Comparison of ENCODE assay signal across 8 cellular contexts in genomic region chr3:15427182-15427880, GRCh38. TPM values are rescaled to one million over a fixed set of nuclear protein-coding genes. Genes with fewer than 3 reads are reported as not detected.
DNase-seq lines count a peak whose midpoint lies in the region; TF ChIP-seq lines count a peak whose summit lies in the region.

Gene EAF1, plus strand, starts transcription at chr3:15427598. Its CDS starts 182 bp downstream, at chr3:15427780.
Gene METTL6, minus strand, starts transcription at chr3:15427544. Its CDS starts 1,033 bp downstream, at chr3:15426511.

- peak within 1 kb of the TSS; percentile 89 to 97 (median 94) for H3K27ac Mint-ChIP-seq in CD8-positive, alpha-beta memory T cell

- no peaks in the 10 kb centered on the region for H3K27me3 Mint-ChIP-seq in CD8-positive, alpha-beta memory T cell

- peaks cover 14% of the 10 kb centered on the region; the same call in 1 of the 2 replicates for H4K20me1 ChIP-seq in OCI-LY7 (ENCODE audit: insufficient read depth, low read length)

- no TSS peak for BruUV-seq in OCI-LY7 (replicated peaks; lab: Mats Ljungman, UMichigan)

- POLR2A ChIA-PET in CD8-positive, alpha-beta memory T cell (lab: Charles Lee), result interaction anchor here (0.6 to 0.9 kb wide), 5 partner anchors 21 to 329 kb away, joined by 3 read pairs; partner anchors contain the start of gene CAPN7
- POLR2A ChIA-PET in OCI-LY7 (lab: Charles Lee), result interaction anchor here (0.5 to 1.4 kb wide), 2 partner anchors 22 to 180 kb away, joined by 3 read pairs; no protein-coding TSS in a partner anchor

- TF ChIP-seq CTCF in GM20000 (IDR thresholded peaks at IDR 0.05; ENCODE audit: extremely low read depth, missing control alignments) (no peak), OCI-LY7 (conservative IDR thresholded peaks at IDR 0.05; ENCODE audit: low read length) (peak; percentile 36)

- H3K4me1 Mint-ChIP-seq in CD8-positive, alpha-beta memory T cell, result peaks cover 64 to 78% (median 73%) of the 10 kb centered on the region in 3 donors

- intact Hi-C loops in OCI-LY7 (cut with micrococcal nuclease; ENCODE audit: unreplicated experiment), result loop anchor here (2.0 kb wide), 1 partner anchor 173 kb away; the partner anchor contains the start of genes BTD and HACL1

- no peaks in the 10 kb centered on the region for H3K9me3 Mint-ChIP-seq in CD8-positive, alpha-beta memory T cell

- peak within 1 kb of the TSS; percentile 82 for H3K27ac ChIP-seq in CD8-positive, alpha-beta memory T cell (ENCODE audit: low read depth, low read length)
- H3K27ac ChIP-seq in OCI-LY7 (ENCODE audit: low read depth, low read length, poor library complexity, severe bottlenecking), result peak within 1 kb of the TSS; percentile 60
- H3K27ac ChIP-seq in epithelial cell of prostate, result peak within 1 kb of the TSS; percentile 61

- H2AFZ ChIP-seq in OCI-LY7 (ENCODE audit: low read length), result peak within 1 kb of the TSS; percentile 85

- CTCF ChIA-PET in CD8-positive, alpha-beta memory T cell (lab: Charles Lee), result no interaction called here
- CTCF ChIA-PET in OCI-LY7 (lab: Charles Lee; ENCODE audit: unreplicated experiment), result no interaction called here

- H3K4me3 ChIP-seq in CD8-positive, alpha-beta memory T cell (ENCODE audit: low read length), result peak within 1 kb of the TSS; percentile 96
- peak within 1 kb of the TSS; percentile 96 for H3K4me3 ChIP-seq in OCI-LY7 (ENCODE audit: low read depth, low read length, poor library complexity, severe bottlenecking)

- H3K9me3 ChIP-seq in CD8-positive, alpha-beta memory T cell (ENCODE audit: low read length), result no peaks in the 10 kb centered on the region
- peaks cover 5% of the 10 kb centered on the region; the same call in 1 of the 2 replicates for H3K9me3 ChIP-seq in OCI-LY7 (ENCODE audit: low read length)

- peaks cover 35% of the 10 kb centered on the region for H3K4me1 ChIP-seq in CD8-positive, alpha-beta memory T cell (ENCODE audit: insufficient read depth, low read length)
- H3K4me1 ChIP-seq in OCI-LY7 (ENCODE audit: insufficient read depth, low read length, poor library complexity, severe bottlenecking), result peaks cover 23% of the 10 kb centered on the region

- H3K9me2 ChIP-seq in OCI-LY7 (ENCODE audit: insufficient read depth, low read length), result no peaks in the 10 kb centered on the region

- peak within 1 kb of the TSS; percentile 85 to 97 (median 93) for H3K4me3 Mint-ChIP-seq in CD8-positive, alpha-beta memory T cell

- H3K36me3 ChIP-seq in CD8-positive, alpha-beta memory T cell (ENCODE audit: insufficient read depth, low read length), result peaks cover 15% of the 10 kb centered on the region
- H3K36me3 ChIP-seq in OCI-LY7 (ENCODE audit: insufficient read depth, low read length), result peaks cover 57% of the 10 kb centered on the region

- peak within 1 kb of the TSS; percentile 98 for H3K4me2 ChIP-seq in OCI-LY7 (ENCODE audit: low read length)

- H3K79me2 ChIP-seq in OCI-LY7 (ENCODE audit: insufficient read depth, low read depth, low read length), result peaks cover 61% of the 10 kb centered on the region

- DNase-seq in CD8-positive, alpha-beta memory T cell, result peak; percentile 79 to 90 (median 80)
- DNase-seq in GM20000 (ENCODE audit: low spot score) (peak; percentile 83), HT1080 (ENCODE audit: low read depth) (peak; percentile 76), OCI-LY7 (ENCODE audit: low spot score) (peak; percentile 90), activated T-cell treated with anti-CD3 and anti-CD28 coated beads for 1 hour (ENCODE audit: low read depth) (peak; percentile 79), epithelial cell of prostate (ENCODE audit: low read depth, low spot score) (no peak), mucosa of gallbladder (ENCODE audit: low spot score) (peak; percentile 82)
- DNase-seq in stimulated activated CD8-positive, alpha-beta memory T cell treated with anti-CD3 and anti-CD28 coated beads, Interleukin-4, amount 100 ng/mL, for 4 hours (ENCODE audit: low read depth in 2 of 2, low spot score in 1 of 2), result peak; percentile 69 to 73

- peaks cover 5 to 69% (median 7%) of the 10 kb centered on the region in 3 donors for H3K36me3 Mint-ChIP-seq in CD8-positive, alpha-beta memory T cell

- H3K27me3 ChIP-seq in CD8-positive, alpha-beta memory T cell (ENCODE audit: insufficient read depth, low read length, poor library complexity, severe bottlenecking), result no peaks in the 10 kb centered on the region

RNA-seq across cellular contexts. Expression of gene EAF1, which starts in this region (rescaled TPM):
- 10 to 100 TPM; 25.8 to 26.8 TPM for total RNA-seq in CD8-positive, alpha-beta memory T cell
- 21.2 TPM for polyA plus RNA-seq in CD8-positive, alpha-beta memory T cell
- 27.7 and 36.5 TPM in 2 replicates for total RNA-seq in HT1080 (2014; rRNA removed; shearing (Covaris generic))
- 13.3 and 15.5 TPM in 2 replicates for polyA plus RNA-seq in HT1080 (2015; cell fraction: cytosol; rRNA removed)
- polyA plus RNA-seq in HT1080 (2015; cell fraction: nucleus; rRNA removed), result 13.0 and 14.9 TPM in 2 replicates
- 18.0 and 23.8 TPM in 2 replicates for total RNA-seq in OCI-LY7 (2014; rRNA removed; shearing (Covaris generic))
- total RNA-seq in OCI-LY7 (2022) (21.6 and 24.1 TPM in 2 replicates), mucosa of gallbladder (21.8 TPM)

RNA-seq across cellular contexts. Expression of gene METTL6, which starts in this region (rescaled TPM):
- 10 to 100 TPM; 23.2 to 24.4 TPM for total RNA-seq in CD8-positive, alpha-beta memory T cell
- polyA plus RNA-seq in CD8-positive, alpha-beta memory T cell, result 15.4 TPM
- 25.3 and 29.2 TPM in 2 replicates for total RNA-seq in HT1080 (2014; rRNA removed; shearing (Covaris generic))
- polyA plus RNA-seq in HT1080 (2015; cell fraction: cytosol; rRNA removed), result 24.6 and 25.6 TPM in 2 replicates
- polyA plus RNA-seq in HT1080 (2015; cell fraction: nucleus; rRNA removed), result 19.0 and 19.7 TPM in 2 replicates
- 12.7 and 24.3 TPM in 2 replicates for total RNA-seq in OCI-LY7 (2014; rRNA removed; shearing (Covaris generic))
- total RNA-seq in OCI-LY7 (2022), result 23.5 and 28.4 TPM in 2 replicates
- total RNA-seq in mucosa of gallbladder, result 13.1 TPM
